Comparison of ENCODE assay signal across 8 cellular contexts in the genomic region with DNA sequence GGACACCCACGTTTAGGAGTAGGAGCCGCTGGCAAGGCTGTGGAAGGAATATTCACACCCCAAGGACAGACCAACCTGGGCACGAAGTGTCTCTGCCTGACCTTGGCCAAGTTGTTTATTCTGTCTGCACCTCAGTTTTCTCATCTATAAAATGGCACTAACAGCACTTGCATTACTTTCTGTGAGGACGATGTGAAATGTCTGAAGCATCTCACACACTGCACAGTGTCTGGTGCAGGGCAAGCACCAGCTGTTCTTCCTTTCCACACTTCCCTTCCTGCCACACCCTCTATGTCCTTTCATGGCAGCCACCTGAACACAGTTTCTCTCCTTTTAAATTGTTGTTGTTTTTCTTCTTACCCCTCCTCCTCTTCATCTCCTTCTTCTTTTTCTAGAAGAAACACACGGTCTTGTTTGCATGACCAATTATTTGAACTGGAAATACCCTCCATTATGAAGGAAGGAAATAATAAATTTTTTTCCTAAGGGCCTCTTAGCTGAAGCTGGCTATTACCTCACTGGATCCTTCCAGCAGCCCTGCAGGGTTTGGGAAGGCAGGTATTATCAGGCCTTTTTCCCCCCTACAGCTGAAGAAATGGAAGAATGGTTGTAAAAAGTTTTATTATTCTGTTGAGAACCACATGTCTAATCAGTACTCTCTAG. TPM values are rescaled to one million over a fixed set of nuclear protein-coding genes. Genes with fewer than 3 reads are reported as not detected.
DNase-seq lines count a peak whose midpoint lies in the region; ATAC-seq and TF ChIP-seq lines count a peak whose summit lies in the region.

No MANE protein-coding gene starts in this region.

- peak overlapping the region; percentile 80 for H3K4me3 Mint-ChIP-seq in activated CD4-positive, alpha-beta T cell treated with anti-CD3 and anti-CD28 coated beads, Interleukin-2, amount 10 ng/mL, durations not matched to agents 24 days and 14 days
- H3K4me3 Mint-ChIP-seq in activated CD8-positive, alpha-beta T cell treated with anti-CD3 and anti-CD28 coated beads, Interleukin-2, amount 10 ng/mL, durations not matched to agents 7 days and 5 days = peak overlapping the region; percentile 26

- no peaks in the 10 kb centered on the region for H3K36me3 Mint-ChIP-seq in activated CD4-positive, alpha-beta T cell treated with anti-CD3 and anti-CD28 coated beads, Interleukin-2, amount 10 ng/mL, durations not matched to agents 24 days and 14 days (ENCODE audit: low read depth)
- no peaks in the 10 kb centered on the region for H3K36me3 Mint-ChIP-seq in activated CD8-positive, alpha-beta T cell treated with anti-CD3 and anti-CD28 coated beads, Interleukin-2, amount 10 ng/mL, durations not matched to agents 7 days and 5 days (ENCODE audit: low read depth)

- intact Hi-C loops in activated CD4-positive, alpha-beta T cell treated with anti-CD3 and anti-CD28 coated beads, Interleukin-2, amount 10 ng/mL, durations not matched to agents 24 days and 14 days (cut with micrococcal nuclease) = loop anchor here (2.0 kb wide), 2 partner anchors 36 to 116 kb away; a partner anchor contains a TSS

- ATAC-seq in HG03103 (IDR thresholded peaks at IDR 0.05; ENCODE audit: low read depth, unreplicated experiment) = peak; percentile 27
- peak; percentile 23 for ATAC-seq in activated CD8-positive, alpha-beta T cell treated with anti-CD3 and anti-CD28 coated beads, Interleukin-2, amount 10 ng/mL, durations not matched to agents 7 days and 5 days
- no peak for ATAC-seq in GM18873 (IDR thresholded peaks at IDR 0.05; ENCODE audit: low FRiP score, unreplicated experiment)

- peaks cover 52% of the 10 kb centered on the region for H3K4me1 ChIP-seq in muscle layer of colon (ENCODE audit: insufficient read depth, low read length)
- peaks cover 32% of the 10 kb centered on the region for H3K4me1 ChIP-seq in BE2C

- H3K27me3 ChIP-seq in muscle layer of colon (ENCODE audit: control insufficient read depth in 1 of 2, insufficient read depth in 2 of 2, low read length in 2 of 2) (no peaks in the 10 kb centered on the region), BE2C (no peaks in the 10 kb centered on the region)

- H3K36me3 ChIP-seq in muscle layer of colon (ENCODE audit: insufficient read depth, low read length) (no peaks in the 10 kb centered on the region), BE2C (no peaks in the 10 kb centered on the region)

- no peak for TF ChIP-seq CTCF in BE2C (IDR thresholded peaks at IDR 0.05; ENCODE audit: low read depth, low read length)

- H3K4me3 ChIP-seq in muscle layer of colon (ENCODE audit: low read depth in 1 of 2, low read length in 2 of 2) (peak overlapping the region in 1 of 2 donors; percentile 13), BE2C (ENCODE audit: low read depth, low read length) (no peak overlapping the region)

- POLR2A ChIA-PET in activated CD8-positive, alpha-beta T cell treated with anti-CD3 and anti-CD28 coated beads, Interleukin-2, amount 10 ng/mL, durations not matched to agents 7 days and 5 days (lab: Charles Lee) = interaction anchor here (0.6 to 2.2 kb wide), 12 partner anchors 8 to 132 kb away, joined by 3 to 20 read pairs (median 6); a partner anchor contains a TSS

- peak overlapping the region; percentile 98 for H3K27ac Mint-ChIP-seq in activated CD4-positive, alpha-beta T cell treated with anti-CD3 and anti-CD28 coated beads, Interleukin-2, amount 10 ng/mL, durations not matched to agents 24 days and 14 days
- H3K27ac Mint-ChIP-seq in activated CD8-positive, alpha-beta T cell treated with anti-CD3 and anti-CD28 coated beads, Interleukin-2, amount 10 ng/mL, durations not matched to agents 7 days and 5 days = peak overlapping the region; percentile 95

- H3K4me1 Mint-ChIP-seq in activated CD4-positive, alpha-beta T cell treated with anti-CD3 and anti-CD28 coated beads, Interleukin-2, amount 10 ng/mL, durations not matched to agents 24 days and 14 days = peaks cover 46% of the 10 kb centered on the region
- peaks cover 46% of the 10 kb centered on the region for H3K4me1 Mint-ChIP-seq in activated CD8-positive, alpha-beta T cell treated with anti-CD3 and anti-CD28 coated beads, Interleukin-2, amount 10 ng/mL, durations not matched to agents 7 days and 5 days (ENCODE audit: low read depth)

- no peaks in the 10 kb centered on the region for H3K9me3 Mint-ChIP-seq in activated CD4-positive, alpha-beta T cell treated with anti-CD3 and anti-CD28 coated beads, Interleukin-2, amount 10 ng/mL, durations not matched to agents 24 days and 14 days
- H3K9me3 Mint-ChIP-seq in activated CD8-positive, alpha-beta T cell treated with anti-CD3 and anti-CD28 coated beads, Interleukin-2, amount 10 ng/mL, durations not matched to agents 7 days and 5 days (ENCODE audit: insufficient read depth) = no peaks in the 10 kb centered on the region

- H3K27me3 Mint-ChIP-seq in activated CD4-positive, alpha-beta T cell treated with anti-CD3 and anti-CD28 coated beads, Interleukin-2, amount 10 ng/mL, durations not matched to agents 24 days and 14 days = peaks cover 2% of the 10 kb centered on the region
- peaks cover 2% of the 10 kb centered on the region for H3K27me3 Mint-ChIP-seq in activated CD8-positive, alpha-beta T cell treated with anti-CD3 and anti-CD28 coated beads, Interleukin-2, amount 10 ng/mL, durations not matched to agents 7 days and 5 days (ENCODE audit: low read depth)

- CTCF ChIA-PET in activated CD8-positive, alpha-beta T cell treated with anti-CD3 and anti-CD28 coated beads, Interleukin-2, amount 10 ng/mL, durations not matched to agents 7 days and 5 days (lab: Charles Lee) = interaction anchor here (0.7 to 6.6 kb wide), 18 partner anchors 8 to 315 kb away, joined by 3 to 31 read pairs (median 4); a partner anchor contains a TSS

- H3K9me3 ChIP-seq in muscle layer of colon (ENCODE audit: low read length) = no peaks in the 10 kb centered on the region
- H3K9me3 ChIP-seq in BE2C = no peaks in the 10 kb centered on the region

- peak overlapping the region; percentile 46 for H3K9ac ChIP-seq in muscle layer of colon (ENCODE audit: low read length)

- DNase-seq in activated CD4-positive, alpha-beta T cell treated with anti-CD3 and anti-CD28 coated beads, Interleukin-2, amount 10 ng/mL, durations not matched to agents 24 days and 14 days = peak; percentile 71
- no peak for DNase-seq in activated CD4-positive, alpha-beta T cell treated with anti-CD3 and anti-CD28 coated beads, Interleukin-2, amount 50 U/mL, for 1 hour
- no peak for DNase-seq in activated CD8-positive, alpha-beta T cell treated with anti-CD3 and anti-CD28 coated beads, Interleukin-2, amount 10 ng/mL, durations not matched to agents 7 days and 5 days
- no peak for DNase-seq in BE2C
- DNase-seq in 8988T = no peak

- peak overlapping the region; percentile 97 for H3K27ac ChIP-seq in muscle layer of colon (ENCODE audit: low read depth, low read length)

RNA-seq across cellular contexts. Expression of a gene that starts 42.9 kb away (rescaled TPM):
- 8.3 and 10.7 TPM in 2 replicates for total RNA-seq in activated CD4-positive, alpha-beta T cell treated with anti-CD3 and anti-CD28 coated beads, Interleukin-2, amount 10 ng/mL, durations not matched to agents 24 days and 14 days
- 10 to 100 TPM; 19.3 to 21.3 TPM for total RNA-seq in activated CD8-positive, alpha-beta T cell treated with anti-CD3 and anti-CD28 coated beads, Interleukin-2, amount 10 ng/mL, durations not matched to agents 7 days and 5 days
- polyA plus RNA-seq in BE2C (2012; ENCODE audit: insufficient read depth, insufficient read length, low read depth) = 3.5 TPM

RNA-seq across cellular contexts. Expression of a gene that starts 51.9 kb away (rescaled TPM):
- total RNA-seq in activated CD4-positive, alpha-beta T cell treated with anti-CD3 and anti-CD28 coated beads, Interleukin-2, amount 10 ng/mL, durations not matched to agents 24 days and 14 days = 81.4 and 82.7 TPM in 2 replicates
- 100 to 1,000 TPM; 100 to 114 TPM for total RNA-seq in activated CD8-positive, alpha-beta T cell treated with anti-CD3 and anti-CD28 coated beads, Interleukin-2, amount 10 ng/mL, durations not matched to agents 7 days and 5 days
- 115 TPM for polyA plus RNA-seq in BE2C (2012; ENCODE audit: insufficient read depth, insufficient read length, low read depth)
